ENCODE assay signal across 17 cellular contexts in the genomic region with DNA sequence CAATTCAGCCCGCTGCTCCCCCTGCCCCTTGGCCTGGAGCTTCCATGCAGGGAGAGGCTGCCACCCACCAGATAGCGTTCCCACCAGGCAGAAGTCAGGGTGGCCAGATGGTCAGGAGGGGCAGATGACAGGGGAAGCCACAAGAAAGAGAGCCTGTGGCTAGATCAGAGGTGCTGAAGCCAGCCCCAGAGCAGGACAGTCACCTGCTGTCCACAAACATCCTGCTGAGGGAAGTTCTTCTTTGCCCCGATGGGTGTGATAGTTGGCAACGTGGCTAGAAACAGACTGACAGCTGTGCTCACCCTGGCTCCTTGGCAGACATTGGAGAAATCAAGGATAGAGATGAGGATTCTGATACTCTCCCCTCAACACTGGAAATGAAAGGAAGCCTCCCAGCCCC.
"Had no signal": no experiment of that assay in that cellular context is flagged by ENCODE, and none has a peak within 500 bp of the region (broad histone marks: within the 10 kb centered on the region; RNA-seq: fewer than 3 reads in every experiment).

No MANE protein-coding gene starts in this region.

- H3K36me3 ChIP-seq: heart left ventricle, thyroid gland, upper lobe of right lung had no signal

- H3K9me3 ChIP-seq: heart left ventricle, thyroid gland, upper lobe of right lung had no signal

- H3K4me3 ChIP-seq: heart left ventricle, thyroid gland, upper lobe of right lung had no signal

- H3K27me3 ChIP-seq: heart left ventricle, thyroid gland, upper lobe of right lung had no signal

- ATAC-seq: activated CD4-positive, CD25-positive, alpha-beta regulatory T cell treated with anti-CD3 and anti-CD28 coated beads, Interleukin-2, amount 50 U/mL, for 24 hours; activated CD8-positive, alpha-beta T cell treated with anti-CD3 and anti-CD28 coated beads, Interleukin-2, amount 10 ng/mL, durations not matched to agents 7 days and 5 days; activated naive CD8-positive, alpha-beta T cell treated with anti-CD3 and anti-CD28 coated beads, Interleukin-2, amount 50 U/mL, for 24 hours; heart left ventricle; left cardiac atrium; T-helper 17 cell; upper lobe of right lung had no signal

- DNase-seq: activated CD4-positive, alpha-beta T cell treated with anti-CD3 and anti-CD28 coated beads, Interleukin-2, amount 10 ng/mL, durations not matched to agents 7 days and 5 days; activated CD8-positive, alpha-beta T cell treated with anti-CD3 and anti-CD28 coated beads, Interleukin-2, amount 10 ng/mL, durations not matched to agents 7 days and 5 days; activated gamma-delta T cell; activated naive CD4-positive, alpha-beta T cell treated with anti-CD3 and anti-CD28 coated beads, Interleukin-2, amount 50 U/mL, for 16 hours; activated naive CD8-positive, alpha-beta T cell treated with anti-CD3 and anti-CD28 coated beads, Interleukin-2, amount 50 U/mL, for 24 hours; cortex of kidney; endodermal cell; heart left ventricle; islet precursor cell; left cardiac atrium; occipital lobe; substantia nigra; T-helper 17 cell; thyroid gland; upper lobe of right lung had no signal

- H3K27ac ChIP-seq: epithelial cell of prostate, thyroid gland, upper lobe of right lung had no signal
